In genomic region chr19:10230904-10231623, GRCh38 we compare ENCODE assay signal across 8 cellular contexts. TPM values are rescaled to one million over a fixed set of nuclear protein-coding genes. Genes with fewer than 3 reads are reported as not detected.
DNase-seq lines count a peak whose midpoint lies in the region; ATAC-seq and TF ChIP-seq lines count a peak whose summit lies in the region.

TSS of gene S1PR2 (minus strand) at chr19:10231331. CDS start at chr19:10224905, 6,426 bp downstream.

- CTCF ChIA-PET in activated naive CD4-positive, alpha-beta T cell treated with anti-CD3 and anti-CD28 coated beads for 36 hours (lab: Charles Lee): interaction anchor here (9.0 kb wide), 1 partner anchor 19 kb away, joined by 58 read pairs; the partner anchor contains the start of gene MRPL4

- H3K27ac ChIP-seq in SK-N-MC: peak within 1 kb of the TSS; percentile 67; the same call in 1 of the 2 replicates
- peak within 1 kb of the TSS; percentile 83 for H3K27ac ChIP-seq in osteoblast (ENCODE audit: low read depth, low read length)
- peak within 1 kb of the TSS; percentile 93 to 98 (median 94) for H3K27ac ChIP-seq in tibial nerve

- DNase-seq in ACHN: peak; percentile 34
- peak; percentile 28 for DNase-seq in Jurkat, Clone E6-1 (ENCODE audit: low read depth, low spot score)
- DNase-seq in SK-N-MC (ENCODE audit: low read depth, low spot score): no peak
- peak; percentile 66 for DNase-seq in activated naive CD4-positive, alpha-beta T cell treated with anti-CD3 and anti-CD28 coated beads for 36 hours
- peak; percentile 28 for DNase-seq in globus pallidus (ENCODE audit: low spot score)
- DNase-seq in osteoblast (ENCODE audit: insufficient read length, low spot score, missing footprints): peak; percentile 98
- peak; percentile 69 to 70 for DNase-seq in tibial nerve (ENCODE audit: low spot score in 2 of 2)

- WGBS in tibial nerve, 2 donors: 0 to 2% methylated on average over 32 to 43 of the region's 71 CpGs

- peaks cover 24% of the 10 kb centered on the region for H3K4me1 Mint-ChIP-seq in activated naive CD4-positive, alpha-beta T cell treated with anti-CD3 and anti-CD28 coated beads for 36 hours (ENCODE audit: low read depth)

- ATAC-seq in GM19035 (IDR thresholded peaks at IDR 0.05; ENCODE audit: unreplicated experiment): peak; percentile 37

- H3K4me1 ChIP-seq in osteoblast (ENCODE audit: insufficient read depth, low read length): peaks cover 12% of the 10 kb centered on the region
- peaks cover 0 to 57% (median 25%) of the 10 kb centered on the region in 4 donors for H3K4me1 ChIP-seq in tibial nerve

- TF ChIP-seq CTCF in osteoblast (IDR thresholded peaks at IDR 0.05; ENCODE audit: extremely low read depth, low read depth, low read length) (no peak), tibial nerve (IDR thresholded peaks at IDR 0.05) (peak in 2 of 5 experiments; percentile 11 to 12)

- TF ChIP-seq EP300 in tibial nerve (IDR thresholded peaks at IDR 0.05): peak in 1 of 2 donors; percentile 43

- peaks cover 13% of the 10 kb centered on the region for H3K79me2 ChIP-seq in osteoblast (ENCODE audit: insufficient read depth, low read length)

- peak within 1 kb of the TSS; percentile 74 for H2AFZ ChIP-seq in osteoblast (ENCODE audit: low read length)

- peak; percentile 22 to 63 for TF ChIP-seq POLR2A in tibial nerve (IDR thresholded peaks at IDR 0.05)

- H3K27me3 Mint-ChIP-seq in activated naive CD4-positive, alpha-beta T cell treated with anti-CD3 and anti-CD28 coated beads for 36 hours (ENCODE audit: low read depth): no peaks in the 10 kb centered on the region

- H3K4me2 ChIP-seq in osteoblast (ENCODE audit: insufficient read depth, low read length): peak within 1 kb of the TSS; percentile 81

- H3K9me3 Mint-ChIP-seq in activated naive CD4-positive, alpha-beta T cell treated with anti-CD3 and anti-CD28 coated beads for 36 hours: no peaks in the 10 kb centered on the region

- peak within 1 kb of the TSS; percentile 73 for H3K9ac ChIP-seq in SK-N-MC (ENCODE audit: insufficient read length)

- no peaks in the 10 kb centered on the region for H3K36me3 Mint-ChIP-seq in activated naive CD4-positive, alpha-beta T cell treated with anti-CD3 and anti-CD28 coated beads for 36 hours (ENCODE audit: low read depth)

- peak within 1 kb of the TSS; percentile 72 for H3K27ac Mint-ChIP-seq in activated naive CD4-positive, alpha-beta T cell treated with anti-CD3 and anti-CD28 coated beads for 36 hours

- H3K9me3 ChIP-seq in SK-N-MC (ENCODE audit: low read depth, low read length): no peaks in the 10 kb centered on the region
- H3K9me3 ChIP-seq in osteoblast (ENCODE audit: low read depth, low read length): no peaks in the 10 kb centered on the region
- H3K9me3 ChIP-seq in tibial nerve: no peaks in the 10 kb centered on the region

- H3K4me3 Mint-ChIP-seq in activated naive CD4-positive, alpha-beta T cell treated with anti-CD3 and anti-CD28 coated beads for 36 hours: peak within 1 kb of the TSS; percentile 84

- H3K36me3 ChIP-seq in SK-N-MC (ENCODE audit: insufficient read depth, low read length) (no peaks in the 10 kb centered on the region), osteoblast (ENCODE audit: insufficient read depth, low read length) (no peaks in the 10 kb centered on the region), tibial nerve (no peaks in the 10 kb centered on the region)

- intact Hi-C loops in activated naive CD4-positive, alpha-beta T cell treated with anti-CD3 and anti-CD28 coated beads for 36 hours (cut with micrococcal nuclease): loop anchor here (2.0 kb wide), 1 partner anchor 36 kb away; the partner anchor contains the start of gene DNMT1

- no peaks in the 10 kb centered on the region for H3K27me3 ChIP-seq in osteoblast (ENCODE audit: insufficient read depth, low read length)
- H3K27me3 ChIP-seq in tibial nerve: no peaks in the 10 kb centered on the region

- in situ Hi-C loops in ACHN (cut with HindIII; ENCODE audit: low pct_ligation_motif_present, low pct_unique_long_range_greater_than_20kb, low sequenced_read_pairs): no loop called here

- H3K4me3 ChIP-seq in Jurkat, Clone E6-1 (ENCODE audit: low read length): peak within 1 kb of the TSS; percentile 71
- H3K4me3 ChIP-seq in SK-N-MC (peak within 1 kb of the TSS; percentile 88), osteoblast (ENCODE audit: insufficient read depth, low read length) (peak within 1 kb of the TSS; percentile 92), tibial nerve (peak within 1 kb of the TSS; percentile 80 to 98 (median 86))

- H4K20me1 ChIP-seq in osteoblast (ENCODE audit: insufficient read depth, low read length): peaks cover 19% of the 10 kb centered on the region

RNA-seq across cellular contexts. Expression of gene S1PR2, which starts in this region (rescaled TPM):
- 1.5 TPM for polyA plus RNA-seq in Jurkat, Clone E6-1 (2012; ENCODE audit: insufficient read depth, insufficient read length)
- total RNA-seq in activated naive CD4-positive, alpha-beta T cell treated with anti-CD3 and anti-CD28 coated beads for 36 hours: 1 to 10 TPM; 3.4 TPM
- total RNA-seq in osteoblast (9.4 and 14.1 TPM in 2 replicates), tibial nerve (10 to 100 TPM; 11.6 to 13.3 (median 12.2) TPM)
